Comparison of ENCODE assay signal across 1 cellular context in the genomic region with DNA sequence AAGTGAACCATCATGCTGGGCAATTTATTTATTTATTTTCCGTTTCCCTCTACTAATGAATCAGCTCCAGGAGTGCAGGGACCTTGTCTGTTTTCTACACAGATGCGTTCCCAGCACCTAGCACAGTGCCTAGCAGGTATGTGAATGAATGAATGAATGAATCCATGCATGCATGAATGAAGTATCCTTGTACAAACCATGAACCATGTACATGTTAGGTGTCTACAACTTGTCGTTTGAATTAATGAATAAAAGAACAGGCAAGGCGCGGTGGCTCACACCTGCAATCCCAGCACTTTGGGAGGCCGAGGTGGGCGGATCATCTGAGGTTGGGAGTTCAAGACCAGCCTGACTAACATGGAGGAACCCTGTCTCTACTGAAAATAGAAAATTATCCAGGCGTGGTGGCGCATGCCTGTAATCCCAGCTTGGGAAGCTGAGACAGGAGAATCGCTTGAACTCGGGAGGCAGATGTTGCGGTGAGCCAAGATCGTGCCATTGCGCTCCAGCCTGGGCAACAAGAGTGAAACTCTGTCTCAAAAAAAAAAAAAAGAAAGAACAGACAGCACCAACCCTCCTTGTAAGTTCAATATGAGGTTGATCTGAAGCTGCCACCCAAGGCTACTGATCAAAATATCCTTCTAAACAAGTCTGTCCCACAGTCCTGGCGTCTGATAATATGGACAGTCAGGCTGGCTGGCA.
TF ChIP-seq lines count a peak whose summit lies in the region.

No MANE protein-coding gene starts in this region.

TF ChIP-seq in GM12878, 131 proteins besides CTCF, POLR2A, EP300 and RAD21:
- TF ChIP-seq SMARCA5 (IDR thresholded peaks at IDR 0.05) (peak; percentile 54; the same call in 1 of the 2 replicates), YY1 (IDR thresholded peaks at IDR 0.05; ENCODE audit: low read depth, low read length) (no peak), ZNF24 (IDR thresholded peaks at IDR 0.05) (peak; percentile 80)
TF ChIP-seq in GM12878: peak in this region for 2.
